ENCODE assay signal across 26 cellular contexts in genomic region chr11:77172666-77172982, GRCh38. TPM values are rescaled to one million over a fixed set of nuclear protein-coding genes. Genes with fewer than 3 reads are reported as not detected.
DNase-seq lines count a peak whose midpoint lies in the region; ATAC-seq and TF ChIP-seq lines count a peak whose summit lies in the region.
"Had no signal": no experiment of that assay in that cellular context is flagged by ENCODE, and none has a peak within 500 bp of the region (broad histone marks: within the 10 kb centered on the region; RNA-seq: fewer than 3 reads in every experiment).

No MANE protein-coding gene starts in this region.

- H3K4me1 ChIP-seq in right cardiac atrium (ENCODE audit: control insufficient read depth, insufficient read depth, low read length) = no peaks in the 10 kb centered on the region

- H3K4me3 ChIP-seq in WERI-Rb-1 (ENCODE audit: low read depth, low read length) = no peak overlapping the region
- no peak overlapping the region for H3K4me3 ChIP-seq in right cardiac atrium (ENCODE audit: low read length)
- H3K4me3 ChIP-seq: dorsolateral prefrontal cortex, GM12878, SK-N-MC, smooth muscle cell, testis had no signal

- ATAC-seq in Right ventricle myocardium superior (ENCODE audit: poor library complexity) (no peak), right cardiac atrium (peak; percentile 19 to 83), sciatic nerve (peak; percentile 11), GM21423 (IDR thresholded peaks at IDR 0.05; ENCODE audit: unreplicated experiment) (no peak), HG03159 (IDR thresholded peaks at IDR 0.05; ENCODE audit: unreplicated experiment) (no peak)
- ATAC-seq: GM12878 had no signal

- intact Hi-C loops in Right ventricle myocardium superior (cut with DNase I) = no loop called here
- intact Hi-C loops in cardiac septum (cut with DNase I) = no loop called here
- intact Hi-C loops in right cardiac atrium (cut with DNase I) = no loop called here
- intact Hi-C loops in sciatic nerve (cut with DNase I) = no loop called here

- H3K9me3 ChIP-seq in WERI-Rb-1 (ENCODE audit: severe bottlenecking) (no peaks in the 10 kb centered on the region), right cardiac atrium (ENCODE audit: control insufficient read depth, low read length) (no peaks in the 10 kb centered on the region)
- H3K9me3 ChIP-seq: testis had no signal

- DNase-seq in Right ventricle myocardium superior (peak; percentile 45), cardiac septum (ENCODE audit: low spot score) (no peak), WERI-Rb-1 (no peak), right cardiac atrium (peak; percentile 44 to 77 (median 71)), sciatic nerve (ENCODE audit: low spot score) (no peak), NCI-H526 treated with DMSO at 0.1 percent for 48 hours (lab: John Stamatoyannopoulos, UW) (no peak)
- DNase-seq: central memory CD4-positive, alpha-beta T cell; COR-L47; DND-41; dorsolateral prefrontal cortex; HCEC 1CT; head of caudate nucleus; left colon; naive B cell; NCI-H1417; NCI-H524; stimulated activated CD4-positive, alpha-beta T cell treated with anti-CD3 and anti-CD28 coated beads, Interleukin-4, amount 100 ng/mL, for 24 hours; stimulated activated naive CD4-positive, alpha-beta T cell treated with Interleukin-2 at 50 U/mL for 16 hours; T-helper 2 cell; testis had no signal

- TF ChIP-seq CTCF in WERI-Rb-1 (IDR thresholded peaks at IDR 0.05; ENCODE audit: low read depth, low read length) = no peak

- 51% methylated on average over 16 of the region's 16 CpGs for WGBS in right cardiac atrium

- H3K27ac ChIP-seq in WERI-Rb-1 (peak overlapping the region; percentile 87), right cardiac atrium (ENCODE audit: low read length) (no peak overlapping the region)
- H3K27ac ChIP-seq: dorsolateral prefrontal cortex, SK-N-MC, testis had no signal

- H3K27me3 ChIP-seq in WERI-Rb-1 (ENCODE audit: insufficient read depth, low read depth, severe bottlenecking) (no peaks in the 10 kb centered on the region), right cardiac atrium (ENCODE audit: control insufficient read depth, insufficient read depth) (no peaks in the 10 kb centered on the region)
- H3K27me3 ChIP-seq: dorsolateral prefrontal cortex, testis had no signal

- peaks cover 75% of the 10 kb centered on the region for H3K36me3 ChIP-seq in WERI-Rb-1

RNA-seq across cellular contexts. Expression of gene MYO7A, which starts 44.6 kb away (rescaled TPM):
- total RNA-seq in Right ventricle myocardium superior (4.4 TPM), cardiac septum (3.0 TPM), right cardiac atrium (1 to 10 TPM; 5.7 to 8.6 (median 6.8) TPM), sciatic nerve (16.7 TPM)
- 2.4 TPM for polyA plus RNA-seq in right cardiac atrium
- total RNA-seq: A673 had no signal

Comparison
In these comparisons a context has a peak if more than half of its experiments do, and no peak if none do; other contexts are left out.
1. ATAC-seq: peak in right cardiac atrium (2 of 2) and sciatic nerve (single experiment); none in Right ventricle myocardium superior (single experiment), GM21423 (single experiment) and HG03159 (single experiment).
2. DNase-seq: peak in Right ventricle myocardium superior (single experiment) and right cardiac atrium (3 of 3); none in cardiac septum (single experiment), WERI-Rb-1 (single experiment), sciatic nerve (single experiment) and NCI-H526 treated with DMSO at 0.1 percent for 48 hours (single experiment).